ENCODE assay signal across 8 cellular contexts in the genomic region with DNA sequence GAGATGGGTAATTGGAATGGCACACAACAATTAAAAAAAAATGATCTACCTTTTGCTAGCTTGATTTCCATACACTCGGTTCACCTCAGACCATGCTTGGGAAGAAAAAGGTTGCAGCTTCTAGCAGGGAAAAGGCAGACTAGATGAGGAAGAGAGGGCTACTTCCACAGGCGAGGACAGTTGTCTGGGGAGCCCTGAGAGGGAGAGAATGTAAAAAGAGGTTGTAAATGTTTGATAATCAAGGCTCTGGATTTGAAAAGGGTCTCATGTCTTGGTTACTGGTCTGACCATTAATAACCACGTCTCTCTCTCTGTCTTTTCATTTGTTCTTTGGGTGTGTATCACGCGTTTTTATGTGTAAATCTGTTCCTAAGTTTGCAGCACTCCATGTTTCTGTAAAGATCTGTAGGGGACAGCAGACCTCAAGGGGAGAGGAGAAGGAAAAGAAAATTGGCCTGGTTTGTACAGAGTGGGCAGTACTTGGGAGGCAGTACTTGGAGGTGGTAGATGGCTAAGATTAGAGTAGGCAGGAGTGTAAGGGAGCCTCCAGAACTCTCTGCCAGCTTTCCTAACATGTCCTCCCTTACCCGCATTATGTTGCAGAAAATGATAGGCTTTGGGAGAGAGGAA. TPM values are rescaled to one million over a fixed set of nuclear protein-coding genes. Genes with fewer than 3 reads are reported as not detected.
A peak's percentile ranks its signal among the peaks of the same experiment; 100 is the strongest.
DNase-seq lines count a peak whose midpoint lies in the region; ATAC-seq and FAIRE-seq lines count a peak whose summit lies in the region.

No MANE protein-coding gene starts in this region.

- no peak for FAIRE-seq in HTR-8/SVneo (lab: Jason Lieb, UNC)

- DNase-seq in NCI-H748 (lab: John Stamatoyannopoulos, UW; ENCODE audit: unreplicated experiment) (peak; percentile 4), NCI-H748 treated with DMSO at 0.1 percent for 48 hours (lab: John Stamatoyannopoulos, UW) (no peak), SJCRH30 (peak in 1 of 2 experiments; percentile 42), HTR-8/SVneo (ENCODE audit: insufficient read length, low spot score) (no peak), 8988T (no peak)
- DNase-seq in natural killer cell treated with Interleukin-12 subunit alpha and Interleukin-12 subunit beta and Interleukin-15 and Interleukin-18, amount 100 ng/mL, for 72 hours (ENCODE audit: low spot score) = no peak

- H3K4me3 Mint-ChIP-seq in natural killer cell treated with Interleukin-12 subunit alpha and Interleukin-12 subunit beta and Interleukin-15 and Interleukin-18, amount 100 ng/mL, for 72 hours = peak overlapping the region; percentile 95

- H3K27ac ChIP-seq in SJCRH30 (peak overlapping the region; percentile 81), esophagus (ENCODE audit: low read depth in 2 of 2, low read length in 1 of 2) (peak overlapping the region; percentile 57 to 82)

- no peaks in the 10 kb centered on the region for H3K9me3 Mint-ChIP-seq in natural killer cell treated with Interleukin-12 subunit alpha and Interleukin-12 subunit beta and Interleukin-15 and Interleukin-18, amount 100 ng/mL, for 72 hours

- peaks cover 11 to 29% of the 10 kb centered on the region in 2 donors for H3K4me1 Mint-ChIP-seq in natural killer cell treated with Interleukin-12 subunit alpha and Interleukin-12 subunit beta and Interleukin-15 and Interleukin-18, amount 100 ng/mL, for 72 hours (ENCODE audit: low read depth in 2 of 2)

- peak; percentile 3 for ATAC-seq in HG02852 (IDR thresholded peaks at IDR 0.05; ENCODE audit: unreplicated experiment)
- ATAC-seq in natural killer cell treated with Interleukin-12 subunit alpha and Interleukin-12 subunit beta and Interleukin-15 and Interleukin-18, amount 100 ng/mL, for 72 hours = peak in 1 of 2 donors; percentile 5

- H3K4me3 ChIP-seq in SJCRH30 = peak overlapping the region; percentile 76
- H3K4me3 ChIP-seq in esophagus (ENCODE audit: low read depth in 1 of 2, low read length in 2 of 2) = peak overlapping the region; percentile 69 to 72

- H3K27me3 Mint-ChIP-seq in natural killer cell treated with Interleukin-12 subunit alpha and Interleukin-12 subunit beta and Interleukin-15 and Interleukin-18, amount 100 ng/mL, for 72 hours = peaks cover 0 to 3% of the 10 kb centered on the region in 2 donors

- H3K9me3 ChIP-seq in SJCRH30 (replicated peaks) = no peaks in the 10 kb centered on the region
- H3K9me3 ChIP-seq in esophagus (ENCODE audit: control insufficient read depth in 2 of 2, insufficient read depth in 1 of 2, low read depth in 1 of 2, low read length in 1 of 2) = no peaks in the 10 kb centered on the region

- H3K4me1 ChIP-seq in SJCRH30 (peaks cover 18% of the 10 kb centered on the region), esophagus (ENCODE audit: control insufficient read depth in 2 of 2, insufficient read depth in 2 of 2, low read length in 1 of 2) (no peaks in the 10 kb centered on the region)

- peak overlapping the region; percentile 86 to 92 for H3K27ac Mint-ChIP-seq in natural killer cell treated with Interleukin-12 subunit alpha and Interleukin-12 subunit beta and Interleukin-15 and Interleukin-18, amount 100 ng/mL, for 72 hours

- no peaks in the 10 kb centered on the region for H3K27me3 ChIP-seq in SJCRH30
- H3K27me3 ChIP-seq in esophagus (ENCODE audit: control insufficient read depth in 1 of 2, insufficient read depth in 2 of 2, low read length in 2 of 2) = no peaks in the 10 kb centered on the region

- 7 to 23% methylated on average over 6 of the region's 6 CpGs for WGBS in esophagus, 2 donors

- H3K36me3 ChIP-seq in SJCRH30 = peaks cover 14% of the 10 kb centered on the region
- no peaks in the 10 kb centered on the region for H3K36me3 ChIP-seq in esophagus (ENCODE audit: control insufficient read depth in 2 of 2, insufficient read depth in 2 of 2, low read length in 1 of 2)

- H3K36me3 Mint-ChIP-seq in natural killer cell treated with Interleukin-12 subunit alpha and Interleukin-12 subunit beta and Interleukin-15 and Interleukin-18, amount 100 ng/mL, for 72 hours = no peaks in the 10 kb centered on the region

RNA-seq across cellular contexts. Expression of a gene that starts 0.8 kb away (rescaled TPM):
- total RNA-seq in SJCRH30 (2014; rRNA removed; shearing (Covaris generic)) = 59.4 and 60.6 TPM in 2 replicates
- 1 to 10 TPM; 3.3 to 8.4 TPM for polyA plus RNA-seq in esophagus
- total RNA-seq in natural killer cell treated with Interleukin-12 subunit alpha and Interleukin-12 subunit beta and Interleukin-15 and Interleukin-18, amount 100 ng/mL, for 72 hours = 1 to 10 TPM; 4.5 to 8.1 TPM

RNA-seq across cellular contexts. Expression of a gene that starts 51.2 kb away (rescaled TPM):
- total RNA-seq in SJCRH30 (2014; rRNA removed; shearing (Covaris generic)) = 1.4 and 2.3 TPM in 2 replicates
- 1 to 10 TPM; 1.7 to 2.4 TPM for polyA plus RNA-seq in esophagus
- total RNA-seq in natural killer cell treated with Interleukin-12 subunit alpha and Interleukin-12 subunit beta and Interleukin-15 and Interleukin-18, amount 100 ng/mL, for 72 hours = 1 to 10 TPM; 1.1 to 1.9 TPM
